In the genomic region with DNA sequence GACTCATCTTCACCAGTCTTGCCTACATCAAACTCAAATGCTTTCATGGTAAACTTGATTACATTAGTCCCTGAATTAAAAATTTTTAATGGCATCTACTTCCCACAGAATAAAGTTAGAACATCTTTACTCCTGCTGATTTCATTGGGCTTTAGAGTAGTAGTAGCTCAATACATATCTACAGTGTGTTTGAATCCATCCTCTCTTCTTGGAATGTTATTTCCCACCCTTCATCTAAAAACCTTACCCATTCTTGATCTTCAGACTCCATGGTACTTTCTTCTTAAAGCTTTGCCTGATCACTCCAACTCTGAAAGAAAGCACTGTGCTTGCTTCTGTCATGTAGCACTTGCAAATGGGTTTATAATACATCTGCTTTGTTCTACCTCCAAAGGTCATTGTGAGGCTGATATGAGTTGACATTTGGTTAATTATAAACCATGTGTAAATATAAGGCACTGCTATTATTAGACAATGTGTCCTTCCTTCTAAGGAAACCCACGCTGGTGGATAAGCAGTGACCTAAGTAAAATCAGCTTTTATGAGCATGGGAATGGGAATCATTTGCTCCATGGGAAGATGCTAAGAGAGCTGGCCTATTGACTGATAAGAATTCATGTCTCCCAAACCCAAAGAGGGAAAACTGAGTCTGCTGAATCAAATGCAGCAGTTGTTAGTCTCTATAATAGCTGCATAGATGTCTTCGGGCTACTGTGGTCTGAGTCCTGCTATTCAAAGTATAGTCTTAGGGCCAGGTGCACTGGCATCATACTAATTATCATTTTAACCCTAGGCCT, we compare ENCODE assay signal across 1 cellular context.
TF ChIP-seq lines count a peak whose summit lies in the region.

No MANE protein-coding gene starts in this region.

TF ChIP-seq in HepG2, 621 proteins besides CTCF, POLR2A, EP300 and RAD21 (continued from another document and continues in another):
- TF ChIP-seq, protein P1, sequence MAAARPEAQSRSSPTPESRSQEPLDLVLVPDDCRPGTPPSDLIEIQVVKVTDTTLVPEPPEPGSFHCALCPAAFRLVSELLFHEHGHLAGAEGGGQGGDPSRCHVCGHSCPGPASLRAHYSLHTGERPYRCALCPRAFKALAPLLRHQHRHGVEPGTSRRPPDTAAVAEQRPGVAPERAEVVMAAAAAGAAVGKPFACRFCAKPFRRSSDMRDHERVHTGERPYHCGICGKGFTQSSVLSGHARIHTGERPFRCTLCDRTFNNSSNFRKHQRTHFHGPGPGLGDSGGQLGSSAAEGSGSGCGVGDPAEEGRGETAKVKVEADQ (CRISPR knock-in tag; IDR thresholded peaks at IDR 0.05; ENCODE audit: borderline replicate concordance) = no peak
- no peak for TF ChIP-seq ZNF781 (CRISPR knock-in tag; IDR thresholded peaks at IDR 0.05; ENCODE audit: borderline replicate concordance, not compliant biosample characterization)
- TF ChIP-seq MYNN (CRISPR knock-in tag; IDR thresholded peaks at IDR 0.05; ENCODE audit: low read depth) = no peak
- no peak for TF ChIP-seq PRMT3 (CRISPR knock-in tag; IDR thresholded peaks at IDR 0.05; ENCODE audit: borderline replicate concordance, low read depth)
- TF ChIP-seq, protein P2, sequence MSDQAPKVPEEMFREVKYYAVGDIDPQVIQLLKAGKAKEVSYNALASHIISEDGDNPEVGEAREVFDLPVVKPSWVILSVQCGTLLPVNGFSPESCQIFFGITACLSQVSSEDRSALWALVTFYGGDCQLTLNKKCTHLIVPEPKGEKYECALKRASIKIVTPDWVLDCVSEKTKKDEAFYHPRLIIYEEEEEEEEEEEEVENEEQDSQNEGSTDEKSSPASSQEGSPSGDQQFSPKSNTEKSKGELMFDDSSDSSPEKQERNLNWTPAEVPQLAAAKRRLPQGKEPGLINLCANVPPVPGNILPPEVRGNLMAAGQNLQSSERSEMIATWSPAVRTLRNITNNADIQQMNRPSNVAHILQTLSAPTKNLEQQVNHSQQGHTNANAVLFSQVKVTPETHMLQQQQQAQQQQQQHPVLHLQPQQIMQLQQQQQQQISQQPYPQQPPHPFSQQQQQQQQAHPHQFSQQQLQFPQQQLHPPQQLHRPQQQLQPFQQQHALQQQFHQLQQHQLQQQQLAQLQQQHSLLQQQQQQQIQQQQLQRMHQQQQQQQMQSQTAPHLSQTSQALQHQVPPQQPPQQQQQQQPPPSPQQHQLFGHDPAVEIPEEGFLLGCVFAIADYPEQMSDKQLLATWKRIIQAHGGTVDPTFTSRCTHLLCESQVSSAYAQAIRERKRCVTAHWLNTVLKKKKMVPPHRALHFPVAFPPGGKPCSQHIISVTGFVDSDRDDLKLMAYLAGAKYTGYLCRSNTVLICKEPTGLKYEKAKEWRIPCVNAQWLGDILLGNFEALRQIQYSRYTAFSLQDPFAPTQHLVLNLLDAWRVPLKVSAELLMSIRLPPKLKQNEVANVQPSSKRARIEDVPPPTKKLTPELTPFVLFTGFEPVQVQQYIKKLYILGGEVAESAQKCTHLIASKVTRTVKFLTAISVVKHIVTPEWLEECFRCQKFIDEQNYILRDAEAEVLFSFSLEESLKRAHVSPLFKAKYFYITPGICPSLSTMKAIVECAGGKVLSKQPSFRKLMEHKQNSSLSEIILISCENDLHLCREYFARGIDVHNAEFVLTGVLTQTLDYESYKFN (CRISPR knock-in tag; conservative IDR thresholded peaks at IDR 0.05) = peak; percentile 81
- no peak for TF ChIP-seq ZNF883 (CRISPR knock-in tag; IDR thresholded peaks at IDR 0.05; ENCODE audit: not compliant biosample characterization)
- TF ChIP-seq ZNF205 (CRISPR knock-in tag; IDR thresholded peaks at IDR 0.05) = no peak
- TF ChIP-seq ZKSCAN5 (CRISPR knock-in tag; IDR thresholded peaks at IDR 0.05) = no peak
- TF ChIP-seq, protein P3, sequence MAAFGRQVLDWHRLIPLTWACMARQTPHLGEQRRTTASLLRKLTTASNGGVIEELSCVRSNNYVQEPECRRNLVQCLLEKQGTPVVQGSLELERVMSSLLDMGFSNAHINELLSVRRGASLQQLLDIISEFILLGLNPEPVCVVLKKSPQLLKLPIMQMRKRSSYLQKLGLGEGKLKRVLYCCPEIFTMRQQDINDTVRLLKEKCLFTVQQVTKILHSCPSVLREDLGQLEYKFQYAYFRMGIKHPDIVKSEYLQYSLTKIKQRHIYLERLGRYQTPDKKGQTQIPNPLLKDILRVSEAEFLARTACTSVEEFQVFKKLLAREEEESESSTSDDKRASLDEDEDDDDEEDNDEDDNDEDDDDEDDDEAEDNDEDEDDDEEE (CRISPR knock-in tag; IDR thresholded peaks at IDR 0.05) = no peak
- no peak for TF ChIP-seq ZNF670 (CRISPR knock-in tag; IDR thresholded peaks at IDR 0.05; ENCODE audit: borderline replicate concordance)
- TF ChIP-seq NR2F6 (IDR thresholded peaks at IDR 0.05) = peak; percentile 96
- peak; percentile 88 for TF ChIP-seq NR2F6 (CRISPR knock-in tag; IDR thresholded peaks at IDR 0.05)
- TF ChIP-seq, protein P4, sequence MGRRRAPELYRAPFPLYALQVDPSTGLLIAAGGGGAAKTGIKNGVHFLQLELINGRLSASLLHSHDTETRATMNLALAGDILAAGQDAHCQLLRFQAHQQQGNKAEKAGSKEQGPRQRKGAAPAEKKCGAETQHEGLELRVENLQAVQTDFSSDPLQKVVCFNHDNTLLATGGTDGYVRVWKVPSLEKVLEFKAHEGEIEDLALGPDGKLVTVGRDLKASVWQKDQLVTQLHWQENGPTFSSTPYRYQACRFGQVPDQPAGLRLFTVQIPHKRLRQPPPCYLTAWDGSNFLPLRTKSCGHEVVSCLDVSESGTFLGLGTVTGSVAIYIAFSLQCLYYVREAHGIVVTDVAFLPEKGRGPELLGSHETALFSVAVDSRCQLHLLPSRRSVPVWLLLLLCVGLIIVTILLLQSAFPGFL (CRISPR knock-in tag; IDR thresholded peaks at IDR 0.05) = no peak
- TF ChIP-seq ZNF17 (CRISPR knock-in tag; IDR thresholded peaks at IDR 0.05) = no peak
- TF ChIP-seq ZNF256 (CRISPR knock-in tag; conservative IDR thresholded peaks at IDR 0.05) = no peak
- TF ChIP-seq NPAS2 (CRISPR knock-in tag; IDR thresholded peaks at IDR 0.05; ENCODE audit: borderline replicate concordance) = no peak
- 0 out of 2 replicates have a peak, but pooled peaks have one; percentile 18 for TF ChIP-seq ZNF614 (CRISPR knock-in tag; IDR thresholded peaks at IDR 0.05; ENCODE audit: borderline replicate concordance)
- TF ChIP-seq RNF2 (conservative IDR thresholded peaks at IDR 0.05; ENCODE audit: low read depth) = no peak
- peak; percentile 51 for TF ChIP-seq SAP130 (CRISPR knock-in tag; IDR thresholded peaks at IDR 0.05; ENCODE audit: low read depth)
- no peak for TF ChIP-seq TBP (CRISPR knock-in tag; IDR thresholded peaks at IDR 0.05)
- TF ChIP-seq, protein P5, sequence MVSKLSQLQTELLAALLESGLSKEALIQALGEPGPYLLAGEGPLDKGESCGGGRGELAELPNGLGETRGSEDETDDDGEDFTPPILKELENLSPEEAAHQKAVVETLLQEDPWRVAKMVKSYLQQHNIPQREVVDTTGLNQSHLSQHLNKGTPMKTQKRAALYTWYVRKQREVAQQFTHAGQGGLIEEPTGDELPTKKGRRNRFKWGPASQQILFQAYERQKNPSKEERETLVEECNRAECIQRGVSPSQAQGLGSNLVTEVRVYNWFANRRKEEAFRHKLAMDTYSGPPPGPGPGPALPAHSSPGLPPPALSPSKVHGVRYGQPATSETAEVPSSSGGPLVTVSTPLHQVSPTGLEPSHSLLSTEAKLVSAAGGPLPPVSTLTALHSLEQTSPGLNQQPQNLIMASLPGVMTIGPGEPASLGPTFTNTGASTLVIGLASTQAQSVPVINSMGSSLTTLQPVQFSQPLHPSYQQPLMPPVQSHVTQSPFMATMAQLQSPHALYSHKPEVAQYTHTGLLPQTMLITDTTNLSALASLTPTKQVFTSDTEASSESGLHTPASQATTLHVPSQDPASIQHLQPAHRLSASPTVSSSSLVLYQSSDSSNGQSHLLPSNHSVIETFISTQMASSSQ (IDR thresholded peaks at IDR 0.05; ENCODE audit: low read depth) = peak; percentile 98
- TF ChIP-seq, protein P5 (CRISPR knock-in tag; IDR thresholded peaks at IDR 0.05; ENCODE audit: borderline replicate concordance) = peak; percentile 99
- TF ChIP-seq RARG (CRISPR knock-in tag; IDR thresholded peaks at IDR 0.05; ENCODE audit: low read depth) = no peak
- no peak for TF ChIP-seq ZNF564 (CRISPR knock-in tag; IDR thresholded peaks at IDR 0.05)
- TF ChIP-seq ZNF850 (CRISPR knock-in tag; conservative IDR thresholded peaks at IDR 0.05) = no peak
- TF ChIP-seq, protein P6, sequence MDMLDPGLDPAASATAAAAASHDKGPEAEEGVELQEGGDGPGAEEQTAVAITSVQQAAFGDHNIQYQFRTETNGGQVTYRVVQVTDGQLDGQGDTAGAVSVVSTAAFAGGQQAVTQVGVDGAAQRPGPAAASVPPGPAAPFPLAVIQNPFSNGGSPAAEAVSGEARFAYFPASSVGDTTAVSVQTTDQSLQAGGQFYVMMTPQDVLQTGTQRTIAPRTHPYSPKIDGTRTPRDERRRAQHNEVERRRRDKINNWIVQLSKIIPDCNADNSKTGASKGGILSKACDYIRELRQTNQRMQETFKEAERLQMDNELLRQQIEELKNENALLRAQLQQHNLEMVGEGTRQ (IDR thresholded peaks at IDR 0.05; ENCODE audit: low read depth, low read length) = no peak
- TF ChIP-seq, protein P6 (CRISPR knock-in tag; IDR thresholded peaks at IDR 0.05; ENCODE audit: borderline replicate concordance) = no peak
- TF ChIP-seq FOXJ3 (CRISPR knock-in tag; IDR thresholded peaks at IDR 0.05; ENCODE audit: borderline replicate concordance) = no peak; the same call in 1 of the 2 replicates
- TF ChIP-seq, protein P7, sequence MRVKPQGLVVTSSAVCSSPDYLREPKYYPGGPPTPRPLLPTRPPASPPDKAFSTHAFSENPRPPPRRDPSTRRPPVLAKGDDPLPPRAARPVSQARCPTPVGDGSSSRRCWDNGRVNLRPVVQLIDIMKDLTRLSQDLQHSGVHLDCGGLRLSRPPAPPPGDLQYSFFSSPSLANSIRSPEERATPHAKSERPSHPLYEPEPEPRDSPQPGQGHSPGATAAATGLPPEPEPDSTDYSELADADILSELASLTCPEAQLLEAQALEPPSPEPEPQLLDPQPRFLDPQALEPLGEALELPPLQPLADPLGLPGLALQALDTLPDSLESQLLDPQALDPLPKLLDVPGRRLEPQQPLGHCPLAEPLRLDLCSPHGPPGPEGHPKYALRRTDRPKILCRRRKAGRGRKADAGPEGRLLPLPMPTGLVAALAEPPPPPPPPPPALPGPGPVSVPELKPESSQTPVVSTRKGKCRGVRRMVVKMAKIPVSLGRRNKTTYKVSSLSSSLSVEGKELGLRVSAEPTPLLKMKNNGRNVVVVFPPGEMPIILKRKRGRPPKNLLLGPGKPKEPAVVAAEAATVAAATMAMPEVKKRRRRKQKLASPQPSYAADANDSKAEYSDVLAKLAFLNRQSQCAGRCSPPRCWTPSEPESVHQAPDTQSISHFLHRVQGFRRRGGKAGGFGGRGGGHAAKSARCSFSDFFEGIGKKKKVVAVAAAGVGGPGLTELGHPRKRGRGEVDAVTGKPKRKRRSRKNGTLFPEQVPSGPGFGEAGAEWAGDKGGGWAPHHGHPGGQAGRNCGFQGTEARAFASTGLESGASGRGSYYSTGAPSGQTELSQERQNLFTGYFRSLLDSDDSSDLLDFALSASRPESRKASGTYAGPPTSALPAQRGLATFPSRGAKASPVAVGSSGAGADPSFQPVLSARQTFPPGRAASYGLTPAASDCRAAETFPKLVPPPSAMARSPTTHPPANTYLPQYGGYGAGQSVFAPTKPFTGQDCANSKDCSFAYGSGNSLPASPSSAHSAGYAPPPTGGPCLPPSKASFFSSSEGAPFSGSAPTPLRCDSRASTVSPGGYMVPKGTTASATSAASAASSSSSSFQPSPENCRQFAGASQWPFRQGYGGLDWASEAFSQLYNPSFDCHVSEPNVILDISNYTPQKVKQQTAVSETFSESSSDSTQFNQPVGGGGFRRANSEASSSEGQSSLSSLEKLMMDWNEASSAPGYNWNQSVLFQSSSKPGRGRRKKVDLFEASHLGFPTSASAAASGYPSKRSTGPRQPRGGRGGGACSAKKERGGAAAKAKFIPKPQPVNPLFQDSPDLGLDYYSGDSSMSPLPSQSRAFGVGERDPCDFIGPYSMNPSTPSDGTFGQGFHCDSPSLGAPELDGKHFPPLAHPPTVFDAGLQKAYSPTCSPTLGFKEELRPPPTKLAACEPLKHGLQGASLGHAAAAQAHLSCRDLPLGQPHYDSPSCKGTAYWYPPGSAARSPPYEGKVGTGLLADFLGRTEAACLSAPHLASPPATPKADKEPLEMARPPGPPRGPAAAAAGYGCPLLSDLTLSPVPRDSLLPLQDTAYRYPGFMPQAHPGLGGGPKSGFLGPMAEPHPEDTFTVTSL (CRISPR knock-in tag; IDR thresholded peaks at IDR 0.05; ENCODE audit: borderline replicate concordance) = peak; percentile 77; the same call in 1 of the 2 replicates
- TF ChIP-seq FOXA1 (IDR thresholded peaks at IDR 0.05) = no peak
- TF ChIP-seq FOXA1 (CRISPR knock-in tag; IDR thresholded peaks at IDR 0.05) = peak; percentile 58
- TF ChIP-seq, protein P8, sequence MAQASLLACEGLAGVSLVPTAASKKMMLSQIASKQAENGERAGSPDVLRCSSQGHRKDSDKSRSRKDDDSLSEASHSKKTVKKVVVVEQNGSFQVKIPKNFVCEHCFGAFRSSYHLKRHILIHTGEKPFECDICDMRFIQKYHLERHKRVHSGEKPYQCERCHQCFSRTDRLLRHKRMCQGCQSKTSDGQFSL (CRISPR knock-in tag; IDR thresholded peaks at IDR 0.05) = no peak
- TF ChIP-seq, protein P9, sequence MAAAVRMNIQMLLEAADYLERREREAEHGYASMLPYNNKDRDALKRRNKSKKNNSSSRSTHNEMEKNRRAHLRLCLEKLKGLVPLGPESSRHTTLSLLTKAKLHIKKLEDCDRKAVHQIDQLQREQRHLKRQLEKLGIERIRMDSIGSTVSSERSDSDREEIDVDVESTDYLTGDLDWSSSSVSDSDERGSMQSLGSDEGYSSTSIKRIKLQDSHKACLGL (CRISPR knock-in tag; IDR thresholded peaks at IDR 0.05) = no peak
- no peak for TF ChIP-seq ATRX (CRISPR knock-in tag; IDR thresholded peaks at IDR 0.05; ENCODE audit: borderline replicate concordance)
- no peak for TF ChIP-seq BHLHE40 (IDR thresholded peaks at IDR 0.05; ENCODE audit: low read length)
